In genomic region chr11:35681181-35681767, GRCh38 we compare ENCODE assay signal across 12 cellular contexts. TPM values are rescaled to one million over a fixed set of nuclear protein-coding genes. Genes with fewer than 3 reads are reported as not detected.
A peak's percentile ranks its signal among the peaks of the same experiment; 100 is the strongest.
DNase-seq lines count a peak whose midpoint lies in the region; ATAC-seq, FAIRE-seq and TF ChIP-seq lines count a peak whose summit lies in the region.
"Had no signal": no experiment of that assay in that cellular context is flagged by ENCODE, and none has a peak within 500 bp of the region (broad histone marks: within the 10 kb centered on the region; RNA-seq: fewer than 3 reads in every experiment).

No MANE protein-coding gene starts in this region.

- H3K27me3 Mint-ChIP-seq in activated naive CD4-positive, alpha-beta T cell treated with anti-CD3 and anti-CD28 coated beads, Interleukin-2, amount 50 U/mL, for 24 hours, result no peaks in the 10 kb centered on the region
- H3K27me3 Mint-ChIP-seq in activated naive CD4-positive, alpha-beta T cell treated with anti-CD3 and anti-CD28 coated beads, Interleukin-2, amount 10 ng/mL, durations not matched to agents 7 days and 5 days, result no peaks in the 10 kb centered on the region
- H3K27me3 Mint-ChIP-seq in naive thymus-derived CD8-positive, alpha-beta T cell, result no peaks in the 10 kb centered on the region

- POLR2A ChIA-PET in naive thymus-derived CD8-positive, alpha-beta T cell (lab: Charles Lee), result no interaction called here

- no peak for FAIRE-seq in kidney (lab: Jason Lieb, UNC)
- FAIRE-seq: frontal cortex had no signal

- peak; percentile 48 for ATAC-seq in HG02610 (IDR thresholded peaks at IDR 0.05; ENCODE audit: unreplicated experiment)
- ATAC-seq in naive thymus-derived CD8-positive, alpha-beta T cell, result no peak

- H3K36me3 Mint-ChIP-seq in activated naive CD4-positive, alpha-beta T cell treated with anti-CD3 and anti-CD28 coated beads, Interleukin-2, amount 50 U/mL, for 24 hours, result peaks cover 21% of the 10 kb centered on the region
- peaks cover 10% of the 10 kb centered on the region for H3K36me3 Mint-ChIP-seq in activated naive CD4-positive, alpha-beta T cell treated with anti-CD3 and anti-CD28 coated beads, Interleukin-2, amount 10 ng/mL, durations not matched to agents 7 days and 5 days
- peaks cover 5 to 31% (median 29%) of the 10 kb centered on the region in 3 donors for H3K36me3 Mint-ChIP-seq in naive thymus-derived CD8-positive, alpha-beta T cell

- H3K4me2 ChIP-seq in OCI-LY3 (ENCODE audit: low read length), result peak overlapping the region; percentile 89

- DNase-seq in activated naive CD4-positive, alpha-beta T cell treated with anti-CD3 and anti-CD28 coated beads, Interleukin-2, amount 10 ng/mL, durations not matched to agents 7 days and 5 days, result no peak
- DNase-seq in naive thymus-derived CD8-positive, alpha-beta T cell, result no peak
- DNase-seq in NCI-H446 (lab: John Stamatoyannopoulos, UW) (no peak), kidney (no peak)
- DNase-seq in stimulated activated CD4-positive, alpha-beta T cell treated with anti-CD3 and anti-CD28 coated beads, Interleukin-15, amount 100 ng/mL, for 24 hours, result no peak
- DNase-seq: NCI-H226; ovary; stimulated activated CD4-positive, alpha-beta T cell treated with anti-CD3 and anti-CD28 coated beads, Interleukin-12 subunit alpha, Interleukin-12 subunit beta, amount 100 ng/mL, for 4 hours had no signal

- intact Hi-C loops in kidney (cut with DNase I), result no loop called here

- no peak overlapping the region; the same call in 1 of the 2 replicates for H3K9ac ChIP-seq in OCI-LY3 (ENCODE audit: low read length)
- H3K9ac ChIP-seq in kidney (ENCODE audit: low read length in 2 of 2), result no peak overlapping the region

- H3K4me1 Mint-ChIP-seq in activated naive CD4-positive, alpha-beta T cell treated with anti-CD3 and anti-CD28 coated beads, Interleukin-2, amount 50 U/mL, for 24 hours, result peaks cover 75% of the 10 kb centered on the region
- peaks cover 12% of the 10 kb centered on the region for H3K4me1 Mint-ChIP-seq in activated naive CD4-positive, alpha-beta T cell treated with anti-CD3 and anti-CD28 coated beads, Interleukin-2, amount 10 ng/mL, durations not matched to agents 7 days and 5 days
- peaks cover 26 to 71% (median 68%) of the 10 kb centered on the region in 4 donors for H3K4me1 Mint-ChIP-seq in naive thymus-derived CD8-positive, alpha-beta T cell

- H3K9me3 ChIP-seq in OCI-LY3 (ENCODE audit: insufficient read depth, low read length) (no peaks in the 10 kb centered on the region), kidney (ENCODE audit: control insufficient read depth in 1 of 2, low read length in 2 of 2) (no peaks in the 10 kb centered on the region)
- H3K9me3 ChIP-seq: ovary had no signal

- no peaks in the 10 kb centered on the region for H3K9me3 Mint-ChIP-seq in activated naive CD4-positive, alpha-beta T cell treated with anti-CD3 and anti-CD28 coated beads, Interleukin-2, amount 50 U/mL, for 24 hours
- H3K9me3 Mint-ChIP-seq in activated naive CD4-positive, alpha-beta T cell treated with anti-CD3 and anti-CD28 coated beads, Interleukin-2, amount 10 ng/mL, durations not matched to agents 7 days and 5 days, result no peaks in the 10 kb centered on the region
- H3K9me3 Mint-ChIP-seq in naive thymus-derived CD8-positive, alpha-beta T cell, result no peaks in the 10 kb centered on the region

- no peak overlapping the region for H2AFZ ChIP-seq in OCI-LY3 (ENCODE audit: low read depth, low read length)

- no peak overlapping the region for H3K4me3 Mint-ChIP-seq in activated naive CD4-positive, alpha-beta T cell treated with anti-CD3 and anti-CD28 coated beads, Interleukin-2, amount 50 U/mL, for 24 hours
- H3K4me3 Mint-ChIP-seq in activated naive CD4-positive, alpha-beta T cell treated with anti-CD3 and anti-CD28 coated beads, Interleukin-2, amount 10 ng/mL, durations not matched to agents 7 days and 5 days, result no peak overlapping the region
- H3K4me3 Mint-ChIP-seq in naive thymus-derived CD8-positive, alpha-beta T cell, result peak overlapping the region in 2 of 10 donors; percentile 14 to 34

- H3K79me2 ChIP-seq in OCI-LY3 (ENCODE audit: low read length), result peaks cover 86% of the 10 kb centered on the region

- TF ChIP-seq CTCF in OCI-LY3 (IDR thresholded peaks at IDR 0.05; ENCODE audit: low read depth, low read length) (no peak), kidney (IDR thresholded peaks at IDR 0.05; ENCODE audit: borderline replicate concordance, extremely low read depth, insufficient read depth) (no peak)

- H3K27ac ChIP-seq in OCI-LY3 (ENCODE audit: low read length) (peak overlapping the region; percentile 95), kidney (ENCODE audit: low read depth in 2 of 2, low read length in 2 of 2) (no peak overlapping the region)
- H3K27ac ChIP-seq: ovary had no signal

- peak overlapping the region; percentile 5; the same call in 1 of the 2 replicates for H3K4me3 ChIP-seq in OCI-LY3 (ENCODE audit: low read length)
- H3K4me3 ChIP-seq in kidney (ENCODE audit: low read length in 2 of 2), result no peak overlapping the region
- H3K4me3 ChIP-seq: ovary had no signal

- CTCF ChIA-PET in activated naive CD4-positive, alpha-beta T cell treated with anti-CD3 and anti-CD28 coated beads, Interleukin-2, amount 10 ng/mL, durations not matched to agents 7 days and 5 days (lab: Charles Lee), result interaction anchor here (0.8 kb wide), 1 partner anchor 140 kb away, joined by 3 read pairs; no protein-coding TSS in a partner anchor

- H3K36me3 ChIP-seq in OCI-LY3 (replicated peaks; ENCODE audit: low read depth, low read length), result peaks cover 4% of the 10 kb centered on the region
- peaks cover 0 to under 1% of the 10 kb centered on the region in 2 donors for H3K36me3 ChIP-seq in kidney (ENCODE audit: control insufficient read depth in 1 of 2, insufficient read depth in 2 of 2, low read length in 2 of 2)
- H3K36me3 ChIP-seq: ovary had no signal

- peak overlapping the region; percentile 44 for H3K27ac Mint-ChIP-seq in activated naive CD4-positive, alpha-beta T cell treated with anti-CD3 and anti-CD28 coated beads, Interleukin-2, amount 50 U/mL, for 24 hours
- no peak overlapping the region for H3K27ac Mint-ChIP-seq in activated naive CD4-positive, alpha-beta T cell treated with anti-CD3 and anti-CD28 coated beads, Interleukin-2, amount 10 ng/mL, durations not matched to agents 7 days and 5 days
- H3K27ac Mint-ChIP-seq in naive thymus-derived CD8-positive, alpha-beta T cell, result peak overlapping the region in 3 of 10 donors; percentile 5 to 69 (median 27)

- H3K27me3 ChIP-seq in OCI-LY3 (ENCODE audit: low read depth, low read length), result no peaks in the 10 kb centered on the region
- H3K27me3 ChIP-seq: ovary had no signal

- H4K20me1 ChIP-seq in OCI-LY3 (ENCODE audit: insufficient read depth, low read length), result no peaks in the 10 kb centered on the region

- H3K4me1 ChIP-seq in OCI-LY3 (ENCODE audit: low read length) (peaks cover 63% of the 10 kb centered on the region), kidney (ENCODE audit: control insufficient read depth in 1 of 2, insufficient read depth in 1 of 2, low read depth in 1 of 2, low read length in 2 of 2) (peaks cover 11 to 14% of the 10 kb centered on the region in 2 donors)

RNA-seq across cellular contexts. Expression of gene TRIM44, which starts 18.7 kb away (rescaled TPM):
- total RNA-seq in naive thymus-derived CD8-positive, alpha-beta T cell, result 10 to 100 TPM; 64.5 to 73.4 TPM
- 10 to 100 TPM; 49.5 to 59.4 (median 56.4) TPM for polyA plus RNA-seq in naive thymus-derived CD8-positive, alpha-beta T cell
- 88.9 TPM for total RNA-seq in kidney
- polyA plus RNA-seq in kidney (ENCODE audit: insufficient read depth, low read depth, low replicate concordance), result 14.5 TPM
